10 cellular contexts compared by ENCODE assay signal in the genomic region with DNA sequence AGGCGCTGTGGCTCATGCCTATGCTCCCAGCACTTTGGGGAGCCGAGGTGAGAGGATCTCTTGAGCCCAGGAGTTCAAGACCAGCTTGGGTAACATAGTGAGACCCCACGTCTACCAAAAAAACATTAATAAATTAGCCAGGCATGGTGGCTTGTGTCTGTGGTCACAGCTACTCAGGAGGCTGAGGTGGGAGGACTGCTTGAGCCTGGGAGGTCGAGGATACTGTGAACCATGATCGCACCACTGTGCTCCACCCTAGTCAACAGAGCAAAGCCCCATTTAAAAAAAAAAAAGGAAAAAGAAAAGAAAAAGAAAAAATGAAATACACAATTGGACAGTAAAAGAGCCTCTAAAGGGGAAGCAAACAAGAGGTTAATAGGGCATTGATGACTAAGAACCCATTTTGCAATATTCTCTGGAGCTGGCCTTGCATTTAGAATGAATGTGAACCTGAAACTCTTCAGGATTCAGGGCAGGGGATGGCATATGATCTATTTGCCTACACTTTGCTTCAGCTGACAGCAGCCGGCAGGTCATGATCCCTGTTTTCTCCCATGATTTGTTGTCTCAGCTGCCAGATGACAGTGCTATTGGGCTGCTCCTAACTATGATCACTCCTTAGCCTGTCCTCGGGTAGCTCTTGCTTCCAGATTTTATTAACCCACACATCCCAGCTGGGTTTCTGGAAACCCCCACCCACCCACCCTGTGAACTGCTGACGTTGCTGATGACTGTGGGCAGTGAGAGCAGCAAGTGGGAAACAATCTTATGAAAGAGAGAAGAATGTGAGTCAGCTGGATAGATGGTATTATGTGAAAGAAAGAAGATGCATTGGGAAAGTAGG.
A peak's percentile ranks its signal among the peaks of the same experiment; 100 is the strongest.
DNase-seq lines count a peak whose midpoint lies in the region; ATAC-seq lines count a peak whose summit lies in the region.
"Had no signal": no experiment of that assay in that cellular context is flagged by ENCODE, and none has a peak within 500 bp of the region (broad histone marks: within the 10 kb centered on the region; RNA-seq: fewer than 3 reads in every experiment).

No MANE protein-coding gene starts in this region.

- H4K8ac ChIP-seq in mesenchymal stem cell (ENCODE audit: low read length), result peak overlapping the region; percentile 67

- peaks cover 2% of the 10 kb centered on the region for H3K4me1 ChIP-seq in mesenchymal stem cell (ENCODE audit: control insufficient read depth, insufficient read depth, low read depth, low read length)

- H2AK5ac ChIP-seq in mesenchymal stem cell (ENCODE audit: low read length, severe bottlenecking), result no peak overlapping the region

- peak overlapping the region; percentile 30 for H3K27ac ChIP-seq in mesenchymal stem cell (ENCODE audit: low read length, poor library complexity, severe bottlenecking)

- no peaks in the 10 kb centered on the region for H3K9me3 ChIP-seq in mesenchymal stem cell (ENCODE audit: control insufficient read depth, low read length)

- no peak overlapping the region for H2BK5ac ChIP-seq in mesenchymal stem cell (ENCODE audit: low read depth, low read length, poor library complexity, severe bottlenecking)

- H4K91ac ChIP-seq in mesenchymal stem cell (ENCODE audit: low read length), result no peak overlapping the region

- DNase-seq in COLO668 (lab: John Stamatoyannopoulos, UW; ENCODE audit: unreplicated experiment) (peak; percentile 65), NCI-H1092 (lab: John Stamatoyannopoulos, UW) (peak; percentile 11), amniotic epithelial cell (ENCODE audit: low read depth) (peak; percentile 99), mesenchymal stem cell (peak; percentile 94), NCI-H2107 treated with DMSO at 0.1 percent for 48 hours (lab: John Stamatoyannopoulos, UW; ENCODE audit: unreplicated experiment) (no peak), HT-29 (ENCODE audit: low spot score) (no peak)
- DNase-seq: central memory CD4-positive, alpha-beta T cell; left colon had no signal

- no peak overlapping the region for H2BK120ac ChIP-seq in mesenchymal stem cell (ENCODE audit: low read depth, low read length)

- peak overlapping the region in 1 of 2 experiments; percentile 64 for H2BK12ac ChIP-seq in mesenchymal stem cell (ENCODE audit: low read length in 2 of 2)

- no peak overlapping the region for H3K23ac ChIP-seq in mesenchymal stem cell (ENCODE audit: low read length in 2 of 2)

- ATAC-seq in HG03442 (IDR thresholded peaks at IDR 0.05; ENCODE audit: unreplicated experiment) (no peak), HG03159 (IDR thresholded peaks at IDR 0.05; ENCODE audit: unreplicated experiment) (no peak)
- ATAC-seq: left colon had no signal

- H3K27me3 ChIP-seq in mesenchymal stem cell (ENCODE audit: control insufficient read depth in 1 of 2, insufficient read depth in 1 of 2, low read length in 2 of 2), result no peaks in the 10 kb centered on the region

- no peak overlapping the region for H3K4me2 ChIP-seq in mesenchymal stem cell (ENCODE audit: low read length, poor library complexity, severe bottlenecking)

- H3K4me3 ChIP-seq in mesenchymal stem cell (ENCODE audit: insufficient read depth in 1 of 2, low read depth in 1 of 2, low read length in 2 of 2), result no peak overlapping the region

- H3K36me3 ChIP-seq in mesenchymal stem cell (ENCODE audit: control insufficient read depth in 1 of 2, insufficient read depth in 2 of 2, low read depth in 1 of 2, low read length in 2 of 2), result no peaks in the 10 kb centered on the region

- 80% methylated on average over 4 of the region's 8 CpGs for WGBS in mesenchymal stem cell

- H3K79me1 ChIP-seq in mesenchymal stem cell (replicated peaks; ENCODE audit: low read length, poor library complexity, severe bottlenecking), result no peaks in the 10 kb centered on the region

- H3K18ac ChIP-seq in mesenchymal stem cell (ENCODE audit: low read depth in 1 of 2, low read length in 2 of 2), result no peak overlapping the region

- no peak overlapping the region for H2AFZ ChIP-seq in mesenchymal stem cell (ENCODE audit: low read depth, low read length)

- peak overlapping the region; percentile 72 for H3K9ac ChIP-seq in mesenchymal stem cell (ENCODE audit: low read length)

- no peak overlapping the region for H3K14ac ChIP-seq in mesenchymal stem cell (ENCODE audit: low read length in 2 of 2)

- H2BK15ac ChIP-seq in mesenchymal stem cell (ENCODE audit: low read depth, poor library complexity, severe bottlenecking), result no peak overlapping the region

- H3K4ac ChIP-seq in mesenchymal stem cell (ENCODE audit: low read depth in 1 of 2, low read length in 2 of 2), result no peak overlapping the region

Comparison
In these comparisons a context has a peak if more than half of its experiments do, and no peak if none do; other contexts are left out.
1. DNase-seq: peak in COLO668 (single experiment), NCI-H1092 (single experiment), amniotic epithelial cell (single experiment) and mesenchymal stem cell (single experiment); none in NCI-H2107 treated with DMSO at 0.1 percent for 48 hours (single experiment) and HT-29 (single experiment).